22 cellular contexts compared by ENCODE assay signal in the genomic region with DNA sequence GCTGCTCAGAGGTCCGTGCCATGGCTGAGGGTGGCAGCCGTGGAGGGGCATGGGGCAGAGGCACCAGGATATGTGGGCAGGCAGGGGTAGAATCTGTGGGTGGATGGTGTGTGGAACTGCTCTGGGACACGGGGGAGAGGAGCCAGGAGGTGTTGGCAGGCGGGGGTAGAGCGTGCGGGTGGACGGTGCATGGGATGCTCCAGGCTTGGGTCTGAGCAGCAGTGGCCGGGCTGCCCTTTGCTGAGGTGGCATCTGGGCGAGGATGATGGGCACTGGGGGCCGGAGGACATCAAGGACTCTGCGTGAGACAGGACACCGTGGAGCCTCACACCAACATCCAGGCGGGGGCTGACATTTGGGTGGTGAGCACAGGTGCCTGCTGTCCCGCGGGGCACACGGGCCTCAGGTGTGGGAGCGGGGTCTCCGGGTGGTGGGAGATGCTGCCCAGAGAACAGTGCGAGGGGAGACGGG. TPM values are rescaled to one million over a fixed set of nuclear protein-coding genes. Genes with fewer than 3 reads are reported as not detected.
DNase-seq lines count a peak whose midpoint lies in the region; ATAC-seq and TF ChIP-seq lines count a peak whose summit lies in the region.
"Had no signal": no experiment of that assay in that cellular context is flagged by ENCODE, and none has a peak within 500 bp of the region (broad histone marks: within the 10 kb centered on the region; RNA-seq: fewer than 3 reads in every experiment).

No MANE protein-coding gene starts in this region.

- no peak overlapping the region for H3K4ac ChIP-seq in mesenchymal stem cell (ENCODE audit: low read depth in 1 of 2, low read length in 2 of 2)

- H3K4me3 ChIP-seq in mesenchymal stem cell (ENCODE audit: insufficient read depth in 1 of 2, low read depth in 1 of 2, low read length in 2 of 2) (no peak overlapping the region), A673 (ENCODE audit: low read depth, low read length, poor library complexity, severe bottlenecking) (no peak overlapping the region)
- H3K4me3 ChIP-seq: HAP-1, pancreas had no signal

- POLR2A ChIA-PET in A673 (lab: Charles Lee; ENCODE audit: low non-redundant PET): no interaction called here

- no peak overlapping the region for H4K8ac ChIP-seq in mesenchymal stem cell (ENCODE audit: low read length)

- H3K27ac ChIP-seq in angular gyrus (ENCODE audit: low read depth, low read length): peak overlapping the region; percentile 16
- H3K27ac ChIP-seq in mesenchymal stem cell (ENCODE audit: low read length, poor library complexity, severe bottlenecking): no peak overlapping the region
- no peak overlapping the region for H3K27ac ChIP-seq in A673 (ENCODE audit: low read depth, low read length, poor library complexity, severe bottlenecking)
- H3K27ac ChIP-seq: C4-2B, pancreas had no signal

- H2AFZ ChIP-seq in mesenchymal stem cell (ENCODE audit: low read depth, low read length): no peak overlapping the region

- no peak overlapping the region for H2BK12ac ChIP-seq in mesenchymal stem cell (ENCODE audit: low read length in 2 of 2)

- TF ChIP-seq CTCF in A673 (conservative IDR thresholded peaks at IDR 0.05; ENCODE audit: low read depth, low read length): no peak

- intact Hi-C loops in A673 (cut with micrococcal nuclease; ENCODE audit: unreplicated experiment): no loop called here

- no TSS peak for BruUV-seq in A673 (replicated peaks; lab: Mats Ljungman, UMichigan)

- WGBS in mesenchymal stem cell: 87% methylated on average over 20 of the region's 20 CpGs

- no peak overlapping the region for H3K27ac Mint-ChIP-seq in stimulated activated naive CD8-positive, alpha-beta T cell treated with anti-CD3 and anti-CD28 coated beads, Interleukin-15, amount 100 ng/mL, for 72 hours
- H3K27ac Mint-ChIP-seq: activated CD4-positive, alpha-beta memory T cell treated with anti-CD3 and anti-CD28 coated beads, Interleukin-2, amount 10 ng/mL, durations not matched to agents 7 days and 5 days had no signal

- H3K23ac ChIP-seq in mesenchymal stem cell (ENCODE audit: low read length in 2 of 2): no peak overlapping the region

- no peak overlapping the region for H2BK5ac ChIP-seq in mesenchymal stem cell (ENCODE audit: low read depth, low read length, poor library complexity, severe bottlenecking)

- H3K27me3 Mint-ChIP-seq in stimulated activated naive CD8-positive, alpha-beta T cell treated with anti-CD3 and anti-CD28 coated beads, Interleukin-15, amount 100 ng/mL, for 72 hours: no peaks in the 10 kb centered on the region
- H3K27me3 Mint-ChIP-seq: activated CD4-positive, alpha-beta memory T cell treated with anti-CD3 and anti-CD28 coated beads, Interleukin-2, amount 10 ng/mL, durations not matched to agents 7 days and 5 days had no signal

- no peak overlapping the region for H3K4me2 ChIP-seq in mesenchymal stem cell (ENCODE audit: low read length, poor library complexity, severe bottlenecking)

- H2BK15ac ChIP-seq in mesenchymal stem cell (ENCODE audit: low read depth, poor library complexity, severe bottlenecking): no peak overlapping the region

- H3K27me3 ChIP-seq in mesenchymal stem cell (ENCODE audit: control insufficient read depth in 1 of 2, insufficient read depth in 1 of 2, low read length in 2 of 2) (peaks cover 3 to 19% of the 10 kb centered on the region in 2 experiments), A673 (replicated peaks; ENCODE audit: insufficient read depth, low read depth, low read length, poor library complexity) (no peaks in the 10 kb centered on the region)
- H3K27me3 ChIP-seq: pancreas had no signal

- peak; percentile 56 for DNase-seq in activated effector memory CD4-positive, alpha-beta T cell treated with anti-CD3 and anti-CD28 coated beads, Interleukin-2, amount 50 U/mL, for 16 hours
- no peak for DNase-seq in activated effector memory CD4-positive, alpha-beta T cell treated with Interleukin-2 at 50 U/mL for 16 hours
- DNase-seq in mesenchymal stem cell (no peak), A673 (ENCODE audit: low spot score) (no peak), pons (ENCODE audit: low spot score) (no peak)
- DNase-seq in stimulated activated naive CD8-positive, alpha-beta T cell treated with anti-CD3 and anti-CD28 coated beads, Interleukin-15, amount 100 ng/mL, for 72 hours: no peak
- DNase-seq: anterior cingulate cortex; effector memory CD4-positive, alpha-beta T cell; IMR-90; NCI-H146; NCI-H2171; NCI-H69; SHP77 treated with DMSO at 0.1 percent for 48 hours; small intestine; stimulated activated CD4-positive, alpha-beta T cell treated with anti-CD3 and anti-CD28 coated beads, Interleukin-4, amount 100 ng/mL, for 1 hour had no signal

- H3K9me3 ChIP-seq in mesenchymal stem cell (ENCODE audit: control insufficient read depth, low read length): no peaks in the 10 kb centered on the region
- H3K9me3 ChIP-seq in A673 (ENCODE audit: low read depth, low read length, poor library complexity, severe bottlenecking): no peaks in the 10 kb centered on the region
- H3K9me3 ChIP-seq: HAP-1, pancreas had no signal

- no peak overlapping the region for H3K14ac ChIP-seq in mesenchymal stem cell (ENCODE audit: low read length in 2 of 2)

- peak overlapping the region; percentile 10 for H4K91ac ChIP-seq in mesenchymal stem cell (ENCODE audit: low read length)

- H2BK120ac ChIP-seq in mesenchymal stem cell (ENCODE audit: low read depth, low read length): no peak overlapping the region

- no peaks in the 10 kb centered on the region for H3K36me3 ChIP-seq in mesenchymal stem cell (ENCODE audit: control insufficient read depth in 1 of 2, insufficient read depth in 2 of 2, low read depth in 1 of 2, low read length in 2 of 2)
- no peaks in the 10 kb centered on the region for H3K36me3 ChIP-seq in A673 (ENCODE audit: insufficient read depth, low read length, poor library complexity, severe bottlenecking)
- H3K36me3 ChIP-seq: HAP-1, pancreas had no signal

- no peaks in the 10 kb centered on the region for H3K79me1 ChIP-seq in mesenchymal stem cell (replicated peaks; ENCODE audit: low read length, poor library complexity, severe bottlenecking)

- H3K9ac ChIP-seq in mesenchymal stem cell (ENCODE audit: low read length): no peak overlapping the region

- no peak overlapping the region for H2AK5ac ChIP-seq in mesenchymal stem cell (ENCODE audit: low read length, severe bottlenecking)

- peak; percentile 46 for ATAC-seq in stimulated activated naive CD8-positive, alpha-beta T cell treated with anti-CD3 and anti-CD28 coated beads, Interleukin-15, amount 100 ng/mL, for 72 hours
- ATAC-seq in SK-N-SH treated with all-trans-retinoic acid at 6 μM for 48 hours: no peak
- ATAC-seq: pancreas had no signal

- H3K4me1 ChIP-seq in mesenchymal stem cell (ENCODE audit: control insufficient read depth, insufficient read depth, low read depth, low read length): peaks cover 3% of the 10 kb centered on the region
- H3K4me1 ChIP-seq in A673 (ENCODE audit: insufficient read depth, low read length, poor library complexity, severe bottlenecking): no peaks in the 10 kb centered on the region
- H3K4me1 ChIP-seq: HAP-1, pancreas had no signal

- no peaks in the 10 kb centered on the region for H3K9me3 Mint-ChIP-seq in stimulated activated naive CD8-positive, alpha-beta T cell treated with anti-CD3 and anti-CD28 coated beads, Interleukin-15, amount 100 ng/mL, for 72 hours
- H3K9me3 Mint-ChIP-seq: activated CD4-positive, alpha-beta memory T cell treated with anti-CD3 and anti-CD28 coated beads, Interleukin-2, amount 10 ng/mL, durations not matched to agents 7 days and 5 days had no signal

- H3K4me3 Mint-ChIP-seq in stimulated activated naive CD8-positive, alpha-beta T cell treated with anti-CD3 and anti-CD28 coated beads, Interleukin-15, amount 100 ng/mL, for 72 hours: no peak overlapping the region
- H3K4me3 Mint-ChIP-seq: activated CD4-positive, alpha-beta memory T cell treated with anti-CD3 and anti-CD28 coated beads, Interleukin-2, amount 10 ng/mL, durations not matched to agents 7 days and 5 days had no signal

- CTCF ChIA-PET in A673 (lab: Charles Lee): no interaction called here

- no peak overlapping the region for H3K18ac ChIP-seq in mesenchymal stem cell (ENCODE audit: low read depth in 1 of 2, low read length in 2 of 2)

- no peaks in the 10 kb centered on the region for H3K4me1 Mint-ChIP-seq in stimulated activated naive CD8-positive, alpha-beta T cell treated with anti-CD3 and anti-CD28 coated beads, Interleukin-15, amount 100 ng/mL, for 72 hours
- H3K4me1 Mint-ChIP-seq: activated CD4-positive, alpha-beta memory T cell treated with anti-CD3 and anti-CD28 coated beads, Interleukin-2, amount 10 ng/mL, durations not matched to agents 7 days and 5 days had no signal

TF ChIP-seq in SK-N-SH treated with all-trans-retinoic acid at 6 μM for 48 hours, 23 proteins besides CTCF, POLR2A, EP300 and RAD21:
- no peak for TF ChIP-seq ZNF70 (CRISPR knock-in tag; IDR thresholded peaks at IDR 0.05)
- TF ChIP-seq ZC3H10 (CRISPR knock-in tag; IDR thresholded peaks at IDR 0.05): no peak

RNA-seq across cellular contexts. Expression of a gene that starts 46.2 kb away (rescaled TPM):
- 0.03 TPM for polyA plus RNA-seq in mesenchymal stem cell (2013, experiment 1 of 2)
- polyA plus RNA-seq in mesenchymal stem cell (2013, experiment 2 of 2): 0.05 TPM
- total RNA-seq in A673 (2021): 2.0 and 2.8 TPM in 2 replicates
- total RNA-seq: MCF 10A had no signal
